In genomic region chr20:32456869-32457421, GRCh38 we compare ENCODE assay signal across 8 cellular contexts.
DNase-seq lines count a peak whose midpoint lies in the region; ATAC-seq lines count a peak whose summit lies in the region.

No MANE protein-coding gene starts in this region.

- H3K36me3 ChIP-seq in mesenchymal stem cell (ENCODE audit: control insufficient read depth in 1 of 2, insufficient read depth in 2 of 2, low read depth in 1 of 2, low read length in 2 of 2) (peaks cover 34 to 72% of the 10 kb centered on the region in 2 experiments), urinary bladder (ENCODE audit: insufficient read depth) (no peaks in the 10 kb centered on the region)

- POLR2A ChIA-PET in activated CD4-positive, alpha-beta memory T cell treated with anti-CD3 and anti-CD28 coated beads for 36 hours (lab: Charles Lee), result no interaction called here
- POLR2A ChIA-PET in activated CD4-positive, alpha-beta memory T cell treated with anti-CD3 and anti-CD28 coated beads, Interleukin-2, amount 10 ng/mL, durations not matched to agents 7 days and 5 days (lab: Charles Lee), result no interaction called here

- H3K27me3 ChIP-seq in mesenchymal stem cell (ENCODE audit: control insufficient read depth in 1 of 2, insufficient read depth in 1 of 2, low read length in 2 of 2), result no peaks in the 10 kb centered on the region

- H3K9me3 Mint-ChIP-seq in activated CD4-positive, alpha-beta memory T cell treated with anti-CD3 and anti-CD28 coated beads for 36 hours, result no peaks in the 10 kb centered on the region
- H3K9me3 Mint-ChIP-seq in activated CD4-positive, alpha-beta memory T cell treated with anti-CD3 and anti-CD28 coated beads, Interleukin-2, amount 10 ng/mL, durations not matched to agents 7 days and 5 days, result no peaks in the 10 kb centered on the region

- peak overlapping the region; percentile 83 to 90 for H3K18ac ChIP-seq in mesenchymal stem cell (ENCODE audit: low read depth in 1 of 2, low read length in 2 of 2)

- intact Hi-C loops in activated CD4-positive, alpha-beta memory T cell treated with anti-CD3 and anti-CD28 coated beads for 36 hours (cut with micrococcal nuclease), result no loop called here

- DNase-seq in activated CD4-positive, alpha-beta memory T cell treated with anti-CD3 and anti-CD28 coated beads for 36 hours, result peak; percentile 20
- no peak for DNase-seq in activated CD4-positive, alpha-beta memory T cell treated with anti-CD3 and anti-CD28 coated beads, Interleukin-2, amount 10 ng/mL, durations not matched to agents 7 days and 5 days
- DNase-seq in NCI-H524 treated with DMSO at 0.1 percent for 48 hours (lab: John Stamatoyannopoulos, UW) (peak; percentile 36), dedifferentiated amniotic fluid mesenchymal stem cell (ENCODE audit: extremely low spot score) (peak; percentile 19), mesenchymal stem cell (peak; percentile 76)

- WGBS in mesenchymal stem cell, result 3% methylated on average over 25 of the region's 33 CpGs
- WGBS in urinary bladder, result 11% methylated on average over 33 of the region's 33 CpGs

- H4K8ac ChIP-seq in mesenchymal stem cell (ENCODE audit: low read length), result peak overlapping the region; percentile 72

- peak overlapping the region in 1 of 2 experiments; percentile 78 for H3K23ac ChIP-seq in mesenchymal stem cell (ENCODE audit: low read length in 2 of 2)

- H3K4me1 ChIP-seq in mesenchymal stem cell (ENCODE audit: control insufficient read depth, insufficient read depth, low read depth, low read length), result peaks cover 39% of the 10 kb centered on the region
- no peaks in the 10 kb centered on the region for H3K4me1 ChIP-seq in urinary bladder (ENCODE audit: insufficient read depth)

- ATAC-seq in GM18520 (IDR thresholded peaks at IDR 0.05; ENCODE audit: unreplicated experiment) (no peak), GM21515 (IDR thresholded peaks at IDR 0.05; ENCODE audit: unreplicated experiment) (no peak)

- peaks cover 53% of the 10 kb centered on the region for H3K79me1 ChIP-seq in mesenchymal stem cell (replicated peaks; ENCODE audit: low read length, poor library complexity, severe bottlenecking)

- peak overlapping the region; percentile 71 for H3K4me2 ChIP-seq in mesenchymal stem cell (ENCODE audit: low read length, poor library complexity, severe bottlenecking)

- H3K27ac ChIP-seq in mesenchymal stem cell (ENCODE audit: low read length, poor library complexity, severe bottlenecking) (peak overlapping the region; percentile 93), urinary bladder (ENCODE audit: low read depth) (no peak overlapping the region)

- peaks cover 3% of the 10 kb centered on the region for H3K4me1 Mint-ChIP-seq in activated CD4-positive, alpha-beta memory T cell treated with anti-CD3 and anti-CD28 coated beads for 36 hours (ENCODE audit: low read depth)
- H3K4me1 Mint-ChIP-seq in activated CD4-positive, alpha-beta memory T cell treated with anti-CD3 and anti-CD28 coated beads, Interleukin-2, amount 10 ng/mL, durations not matched to agents 7 days and 5 days, result no peaks in the 10 kb centered on the region

- H2AK5ac ChIP-seq in mesenchymal stem cell (ENCODE audit: low read length, severe bottlenecking), result peak overlapping the region; percentile 82

- no peak overlapping the region for H3K27ac Mint-ChIP-seq in activated CD4-positive, alpha-beta memory T cell treated with anti-CD3 and anti-CD28 coated beads for 36 hours
- H3K27ac Mint-ChIP-seq in activated CD4-positive, alpha-beta memory T cell treated with anti-CD3 and anti-CD28 coated beads, Interleukin-2, amount 10 ng/mL, durations not matched to agents 7 days and 5 days, result no peak overlapping the region

- peak overlapping the region in 1 of 2 experiments; percentile 94 for H3K14ac ChIP-seq in mesenchymal stem cell (ENCODE audit: low read length in 2 of 2)

- H3K4ac ChIP-seq in mesenchymal stem cell (ENCODE audit: low read depth in 1 of 2, low read length in 2 of 2), result peak overlapping the region; percentile 15 to 71

- H2BK120ac ChIP-seq in mesenchymal stem cell (ENCODE audit: low read depth, low read length), result no peak overlapping the region

- H3K9ac ChIP-seq in mesenchymal stem cell (ENCODE audit: low read length), result peak overlapping the region; percentile 65

- H2BK15ac ChIP-seq in mesenchymal stem cell (ENCODE audit: low read depth, poor library complexity, severe bottlenecking), result no peak overlapping the region

- peak overlapping the region; percentile 91 for H4K91ac ChIP-seq in mesenchymal stem cell (ENCODE audit: low read length)

- H3K4me3 Mint-ChIP-seq in activated CD4-positive, alpha-beta memory T cell treated with anti-CD3 and anti-CD28 coated beads for 36 hours, result no peak overlapping the region
- no peak overlapping the region for H3K4me3 Mint-ChIP-seq in activated CD4-positive, alpha-beta memory T cell treated with anti-CD3 and anti-CD28 coated beads, Interleukin-2, amount 10 ng/mL, durations not matched to agents 7 days and 5 days

- H3K9me3 ChIP-seq in mesenchymal stem cell (ENCODE audit: control insufficient read depth, low read length), result no peaks in the 10 kb centered on the region

- peak overlapping the region; percentile 47 to 72 for H3K4me3 ChIP-seq in mesenchymal stem cell (ENCODE audit: insufficient read depth in 1 of 2, low read depth in 1 of 2, low read length in 2 of 2)
- H3K4me3 ChIP-seq in urinary bladder (ENCODE audit: low read depth, low read length), result peak overlapping the region; percentile 34

- H2BK5ac ChIP-seq in mesenchymal stem cell (ENCODE audit: low read depth, low read length, poor library complexity, severe bottlenecking), result peak overlapping the region; percentile 58

- no peaks in the 10 kb centered on the region for H3K36me3 Mint-ChIP-seq in activated CD4-positive, alpha-beta memory T cell treated with anti-CD3 and anti-CD28 coated beads for 36 hours
- no peaks in the 10 kb centered on the region for H3K36me3 Mint-ChIP-seq in activated CD4-positive, alpha-beta memory T cell treated with anti-CD3 and anti-CD28 coated beads, Interleukin-2, amount 10 ng/mL, durations not matched to agents 7 days and 5 days (ENCODE audit: low read depth)

- H3K27me3 Mint-ChIP-seq in activated CD4-positive, alpha-beta memory T cell treated with anti-CD3 and anti-CD28 coated beads for 36 hours, result no peaks in the 10 kb centered on the region
- H3K27me3 Mint-ChIP-seq in activated CD4-positive, alpha-beta memory T cell treated with anti-CD3 and anti-CD28 coated beads, Interleukin-2, amount 10 ng/mL, durations not matched to agents 7 days and 5 days, result no peaks in the 10 kb centered on the region

- CTCF ChIA-PET in activated CD4-positive, alpha-beta memory T cell treated with anti-CD3 and anti-CD28 coated beads for 36 hours (lab: Charles Lee), result no interaction called here
- CTCF ChIA-PET in activated CD4-positive, alpha-beta memory T cell treated with anti-CD3 and anti-CD28 coated beads, Interleukin-2, amount 10 ng/mL, durations not matched to agents 7 days and 5 days (lab: Charles Lee), result interaction anchor here (0.7 kb wide), 1 partner anchor 29 kb away, joined by 3 read pairs; no protein-coding TSS in a partner anchor

- peak overlapping the region in 1 of 2 experiments; percentile 64 for H2BK12ac ChIP-seq in mesenchymal stem cell (ENCODE audit: low read length in 2 of 2)

- H2AFZ ChIP-seq in mesenchymal stem cell (ENCODE audit: low read depth, low read length), result peak overlapping the region; percentile 21
